7 cellular contexts compared by ENCODE assay signal in the genomic region with DNA sequence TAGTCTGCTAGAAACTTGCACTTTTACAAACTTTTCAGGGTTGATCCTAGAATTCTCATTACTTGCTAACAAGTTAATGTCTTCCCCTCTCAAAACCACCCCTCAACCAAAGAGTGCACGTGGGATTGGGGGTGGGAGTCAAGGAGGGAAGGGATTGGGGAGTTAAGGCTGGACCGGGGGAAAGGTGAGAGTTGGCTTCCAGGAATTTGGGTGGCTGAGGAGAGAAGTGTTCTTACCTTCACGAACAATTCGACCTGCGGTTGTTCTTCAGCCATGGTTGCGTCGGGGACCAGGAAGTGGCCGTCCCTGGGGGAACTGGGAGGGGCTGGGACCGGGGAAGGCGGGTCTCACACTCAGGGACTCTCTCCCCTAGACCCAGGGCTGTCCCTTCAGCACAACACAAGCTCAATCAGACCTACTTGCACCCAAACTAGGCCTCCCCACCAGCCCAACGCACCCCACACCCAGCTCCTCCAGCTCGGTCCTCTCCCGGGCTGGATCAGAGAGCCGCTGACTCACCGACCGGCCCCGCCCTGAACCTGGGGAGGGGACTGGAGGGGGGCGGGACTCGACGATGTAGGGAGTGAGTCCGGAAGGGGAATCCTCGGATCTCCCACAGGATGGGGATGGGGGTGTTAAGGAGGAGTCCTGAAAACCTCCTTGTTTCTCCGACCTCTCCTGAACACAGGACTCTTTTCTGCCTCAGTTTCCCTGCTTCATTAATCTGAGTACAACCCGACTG. TPM values are rescaled to one million over a fixed set of nuclear protein-coding genes. Genes with fewer than 3 reads are reported as not detected.
DNase-seq lines count a peak whose midpoint lies in the region; ATAC-seq and TF ChIP-seq lines count a peak whose summit lies in the region.

Gene CLIC1, minus strand, starts transcription at position 505 of the 742 bp plus-strand sequence. Its CDS starts 230 bp downstream, at position 275.

- H3K27ac ChIP-seq in ovary (peak within 1 kb of the TSS; percentile 83 to 90), tibial nerve (peak within 1 kb of the TSS; percentile 89 to 94 (median 92))

- WGBS in ovary, 3 donors: 0 to 1% (median 1%) methylated on average over 24 of the region's 24 CpGs
- whole genome bisulfite sequencing in tibial nerve, 2 donors: 0 to 1% methylated on average over 24 of the region's 24 CpGs

- intact Hi-C loops in ovary (cut with DNase I): loop anchor here in 3 of 4 donors (5.0 to 10.0 kb wide), 3 partner anchors 59 to 99 kb away; partner anchors contain the start of gene VARS1 (in 1 of the 3)

- H3K36me3 ChIP-seq in ovary (no peaks in the 10 kb centered on the region), tibial nerve (peaks cover 0 to 28% (median 4%) of the 10 kb centered on the region in 3 donors)

- H3K9me3 ChIP-seq in ovary (no peaks in the 10 kb centered on the region), tibial nerve (no peaks in the 10 kb centered on the region)

- H3K4me3 ChIP-seq in ovary (peak within 1 kb of the TSS; percentile 63), tibial nerve (peak within 1 kb of the TSS; percentile 64 to 76 (median 64))

- TF ChIP-seq EP300 in ovary (IDR thresholded peaks at IDR 0.05) (no peak), tibial nerve (IDR thresholded peaks at IDR 0.05) (peak in 1 of 2 donors; percentile 97)

- no peak for ATAC-seq in GM18505 (IDR thresholded peaks at IDR 0.05; ENCODE audit: unreplicated experiment)

- DNase-seq in M059J (ENCODE audit: low read depth) (peak; percentile 96), SKM-1 treated with dmso at 0.1 percent for 144 hours (lab: John Stamatoyannopoulos, UW; ENCODE audit: unreplicated experiment) (peak; percentile 82), globus pallidus (ENCODE audit: low spot score) (peak; percentile 33), ovary (peak; percentile 87 to 93 (median 89)), tibial nerve (ENCODE audit: low spot score in 2 of 2) (peak; percentile 83 to 87)
- DNase-seq in activated naive CD4-positive, alpha-beta T cell treated with anti-CD3 and anti-CD28 coated beads, Interleukin-2, amount 50 U/mL, for 16 hours: peak; percentile 79

- H3K27me3 ChIP-seq in ovary (no peaks in the 10 kb centered on the region), tibial nerve (no peaks in the 10 kb centered on the region)

- TF ChIP-seq CTCF in ovary (IDR thresholded peaks at IDR 0.05) (no peak), tibial nerve (IDR thresholded peaks at IDR 0.05) (no peak)

- H3K4me1 ChIP-seq in ovary (ENCODE audit: insufficient read depth) (peaks cover 12% of the 10 kb centered on the region), tibial nerve (peaks cover 0 to 72% (median 41%) of the 10 kb centered on the region in 4 donors)

- TF ChIP-seq POLR2A in GM18505 (IDR thresholded peaks at IDR 0.05; ENCODE audit: borderline replicate concordance, extremely low read depth, insufficient read depth, insufficient read length) (peak; percentile 88), ovary (IDR thresholded peaks at IDR 0.05) (peak; percentile 97), tibial nerve (IDR thresholded peaks at IDR 0.05) (peak; percentile 92 to 95)

RNA-seq across cellular contexts. Expression of gene CLIC1, which starts in this region (rescaled TPM):
- 1,686 and 1,715 TPM in 2 replicates for total RNA-seq in M059J (2014; rRNA removed; shearing (Covaris generic))
- total RNA-seq in ovary: 100 to 1,000 TPM; 128 to 208 (median 184) TPM
- polyA plus RNA-seq in ovary: 100 to 1,000 TPM; 199 to 473 TPM
- 100 to 1,000 TPM; 216 to 341 (median 246) TPM for total RNA-seq in tibial nerve

Comparison
In these comparisons a context has a peak if more than half of its experiments do, and no peak if none do; other contexts are left out.
1. DNase-seq: peak in every context shown above with its lines; median percentile 96 in M059J; 89 in ovary; 85 in tibial nerve; 82 in SKM-1 treated with dmso at 0.1 percent for 144 hours; 79 in activated naive CD4-positive, alpha-beta T cell treated with anti-CD3 and anti-CD28 coated beads, Interleukin-2, amount 50 U/mL, for 16 hours; 33 in globus pallidus.